Comparison of ENCODE assay signal across 23 cellular contexts in genomic region chr2:220513573-220514288, GRCh38.
DNase-seq lines count a peak whose midpoint lies in the region; ATAC-seq, FAIRE-seq and TF ChIP-seq lines count a peak whose summit lies in the region.
"Had no signal": no experiment of that assay in that cellular context is flagged by ENCODE, and none has a peak within 500 bp of the region (broad histone marks: within the 10 kb centered on the region; RNA-seq: fewer than 3 reads in every experiment).

No MANE protein-coding gene starts in this region.

- TF ChIP-seq CTCF in brain microvascular endothelial cell (IDR thresholded peaks at IDR 0.05; ENCODE audit: low read depth, low read length, missing control alignments) = no peak
- no peak for TF ChIP-seq CTCF in keratinocyte (optimal IDR thresholded peaks at IDR 0.05 in 1 of 3, IDR thresholded peaks at IDR 0.05 in 1 of 3, conservative IDR thresholded peaks at IDR 0.05 in 1 of 3; ENCODE audit: extremely low read depth in 1 of 3, insufficient read depth in 2 of 3, low read length in 3 of 3)
- no peak for TF ChIP-seq CTCF in WTC11 (IDR thresholded peaks at IDR 0.05)
- no peak for TF ChIP-seq CTCF in upper lobe of left lung (IDR thresholded peaks at IDR 0.05)

- H3K4me3 Mint-ChIP-seq in WTC11 = no peak overlapping the region
- H3K4me3 Mint-ChIP-seq: GM23338 had no signal

- dilution Hi-C loops in keratinocyte (cut with MboI; ENCODE audit: extremely low pct_ligation_motif_present, low sequenced_read_pairs) = no loop called here

- DNase-seq in M059J (ENCODE audit: low read depth) (peak; percentile 67), brain microvascular endothelial cell (no peak), keratinocyte (ENCODE audit: low read depth, low spot score) (no peak), WTC11 (ENCODE audit: low spot score) (no peak), upper lobe of left lung (no peak), Kasumi-1 (lab: John Stamatoyannopoulos, UW) (no peak)
- DNase-seq: COR-L47, KBM-7, MM.1S, NCI-H1105, NCI-H1930, NCI-H2171 treated with DMSO at 0.1 percent for 48 hours, NCI-H510A treated with DMSO at 0.1 percent for 48 hours, RPMI8226, SJCRH30 had no signal

- no peaks in the 10 kb centered on the region for H4K20me1 ChIP-seq in keratinocyte (ENCODE audit: control insufficient read depth, extremely low read depth, insufficient read depth, low read length)

- H3K4me1 Mint-ChIP-seq in WTC11 = peaks cover 34% of the 10 kb centered on the region

- H3K4me1 ChIP-seq in ACC112 (ENCODE audit: control insufficient read depth, insufficient read depth, low read length, unreplicated experiment) (peaks cover 38% of the 10 kb centered on the region), keratinocyte (ENCODE audit: control insufficient read depth, extremely low read depth, insufficient read depth, low read length) (peaks cover 44% of the 10 kb centered on the region), upper lobe of left lung (no peaks in the 10 kb centered on the region)

- H3K4me2 ChIP-seq in keratinocyte (ENCODE audit: control insufficient read depth, extremely low read depth, insufficient read depth, low read depth, low read length) = peak overlapping the region; percentile 33
- H3K4me2 ChIP-seq: GM23338 had no signal

- CTCF ChIA-PET in WTC11 (lab: Charles Lee) = interaction anchor here (0.7 to 1.7 kb wide), 3 partner anchors 20 to 340 kb away, joined by 3 to 4 read pairs (median 4); no protein-coding TSS in a partner anchor

- in situ Hi-C loops in brain microvascular endothelial cell (cut with HindIII; ENCODE audit: low pct_ligation_motif_present, low sequenced_read_pairs) = no loop called here

- H3K9ac ChIP-seq in keratinocyte (ENCODE audit: control insufficient read depth, extremely low read depth, insufficient read depth, low read length) = no peak overlapping the region

- 0 out of 2 replicates have a peak, but pooled peaks cover 6% of the 10 kb centered on the region for H3K9me3 Mint-ChIP-seq in WTC11
- H3K9me3 Mint-ChIP-seq: GM23338 had no signal

- H3K36me3 Mint-ChIP-seq in WTC11 = no peaks in the 10 kb centered on the region

- no peaks in the 10 kb centered on the region for H3K27me3 Mint-ChIP-seq in WTC11 (ENCODE audit: low read depth)

- ATAC-seq in WTC11 (no peak), upper lobe of left lung (ENCODE audit: low FRiP score in 2 of 2) (no peak), HG02840 (IDR thresholded peaks at IDR 0.05; ENCODE audit: low FRiP score, unreplicated experiment) (no peak)
- ATAC-seq: GM23338 had no signal

- H2AFZ ChIP-seq in ACC112 (ENCODE audit: low read length, unreplicated experiment) (peak overlapping the region; percentile 0), keratinocyte (ENCODE audit: control insufficient read depth, low read length) (no peak overlapping the region)

- POLR2A ChIA-PET in WTC11 (lab: Charles Lee) = interaction anchor here (0.6 kb wide), 1 partner anchor 1223 kb away, joined by 4 read pairs; no protein-coding TSS in a partner anchor

- no peak overlapping the region for H3K27ac Mint-ChIP-seq in WTC11
- H3K27ac Mint-ChIP-seq: GM23338 had no signal

- no peak for TF ChIP-seq POLR2A in upper lobe of left lung (IDR thresholded peaks at IDR 0.05)

- no peaks in the 10 kb centered on the region for H3K9me1 ChIP-seq in keratinocyte (ENCODE audit: control insufficient read depth, extremely low read depth, insufficient read depth, low read length)

- no peak overlapping the region for H3K4me3 ChIP-seq in ACC112 (ENCODE audit: low read depth, low read length)
- no peak overlapping the region for H3K4me3 ChIP-seq in brain microvascular endothelial cell (ENCODE audit: low read depth, low read length)
- H3K4me3 ChIP-seq in keratinocyte (ENCODE audit: control insufficient read depth in 2 of 3, extremely low read depth in 1 of 3, insufficient read depth in 2 of 3, low read depth in 1 of 3, low read length in 3 of 3) = no peak overlapping the region
- no peak overlapping the region for H3K4me3 ChIP-seq in upper lobe of left lung
- H3K4me3 ChIP-seq: GM23338, SJCRH30 had no signal

- H3K79me2 ChIP-seq in ACC112 (ENCODE audit: control insufficient read depth, insufficient read depth, low read length, unreplicated experiment) (no peaks in the 10 kb centered on the region), keratinocyte (ENCODE audit: control insufficient read depth, insufficient read depth, low read length) (no peaks in the 10 kb centered on the region)

- WGBS in upper lobe of left lung, 2 donors = 52 to 59% methylated on average over 2 of the region's 2 CpGs

- H3K9me3 ChIP-seq in keratinocyte (ENCODE audit: control insufficient read depth, low read depth, low read length) = no peaks in the 10 kb centered on the region
- H3K9me3 ChIP-seq in upper lobe of left lung = no peaks in the 10 kb centered on the region
- H3K9me3 ChIP-seq: SJCRH30 had no signal

- H3K36me3 ChIP-seq in ACC112 (ENCODE audit: insufficient read depth, low read length) (no peaks in the 10 kb centered on the region), brain microvascular endothelial cell (replicated peaks) (no peaks in the 10 kb centered on the region), keratinocyte (ENCODE audit: control insufficient read depth in 2 of 2, extremely low read depth in 1 of 2, insufficient read depth in 2 of 2, low read length in 2 of 2) (no peaks in the 10 kb centered on the region), upper lobe of left lung (no peaks in the 10 kb centered on the region)
- H3K36me3 ChIP-seq: SJCRH30 had no signal

- FAIRE-seq in keratinocyte (lab: Jason Lieb, UNC) = no peak
- FAIRE-seq: G401.6, GM12891, GM19239 had no signal

- H3K27ac ChIP-seq in ACC112 (ENCODE audit: low read depth, low read length) (peak overlapping the region; percentile 7), brain microvascular endothelial cell (peak overlapping the region; percentile 42), keratinocyte (ENCODE audit: control insufficient read depth, insufficient read depth, low read length) (peak overlapping the region; percentile 23), upper lobe of left lung (no peak overlapping the region)
- H3K27ac ChIP-seq: C4-2B, HL-60, SJCRH30 had no signal

- no peak for TF ChIP-seq EP300 in upper lobe of left lung (IDR thresholded peaks at IDR 0.05)

- H3K27me3 ChIP-seq in ACC112 (ENCODE audit: insufficient read depth, low read length) (no peaks in the 10 kb centered on the region), brain microvascular endothelial cell (replicated peaks) (no peaks in the 10 kb centered on the region), keratinocyte (ENCODE audit: control insufficient read depth, extremely low read depth, insufficient read depth, low read length) (no peaks in the 10 kb centered on the region), upper lobe of left lung (no peaks in the 10 kb centered on the region)
- H3K27me3 ChIP-seq: SJCRH30 had no signal

TF ChIP-seq in WTC11, 78 proteins besides CTCF, POLR2A, EP300 and RAD21 (continues in another document):
- no peak for TF ChIP-seq ZNF532 (CRISPR knock-in tag; IDR thresholded peaks at IDR 0.05; ENCODE audit: borderline replicate concordance)
- TF ChIP-seq IRF1 (CRISPR knock-in tag; IDR thresholded peaks at IDR 0.05) = no peak

Comparison
In these comparisons a context has a peak if more than half of its experiments do, and no peak if none do; other contexts are left out.
1. H3K27ac ChIP-seq: peak in ACC112 (single experiment), brain microvascular endothelial cell (single experiment) and keratinocyte (single experiment); none in upper lobe of left lung (0 of 4).